In genomic region chr6:127266892-127267741, GRCh38 we compare ENCODE assay signal across 1 cellular context.
TF ChIP-seq lines count a peak whose summit lies in the region.

No MANE protein-coding gene starts in this region.

TF ChIP-seq in HepG2, 621 proteins besides CTCF, POLR2A, EP300 and RAD21 (continued from another document and continues in another):
- TF ChIP-seq PBX3 (CRISPR knock-in tag; IDR thresholded peaks at IDR 0.05; ENCODE audit: borderline replicate concordance): no peak
- TF ChIP-seq, protein P1, sequence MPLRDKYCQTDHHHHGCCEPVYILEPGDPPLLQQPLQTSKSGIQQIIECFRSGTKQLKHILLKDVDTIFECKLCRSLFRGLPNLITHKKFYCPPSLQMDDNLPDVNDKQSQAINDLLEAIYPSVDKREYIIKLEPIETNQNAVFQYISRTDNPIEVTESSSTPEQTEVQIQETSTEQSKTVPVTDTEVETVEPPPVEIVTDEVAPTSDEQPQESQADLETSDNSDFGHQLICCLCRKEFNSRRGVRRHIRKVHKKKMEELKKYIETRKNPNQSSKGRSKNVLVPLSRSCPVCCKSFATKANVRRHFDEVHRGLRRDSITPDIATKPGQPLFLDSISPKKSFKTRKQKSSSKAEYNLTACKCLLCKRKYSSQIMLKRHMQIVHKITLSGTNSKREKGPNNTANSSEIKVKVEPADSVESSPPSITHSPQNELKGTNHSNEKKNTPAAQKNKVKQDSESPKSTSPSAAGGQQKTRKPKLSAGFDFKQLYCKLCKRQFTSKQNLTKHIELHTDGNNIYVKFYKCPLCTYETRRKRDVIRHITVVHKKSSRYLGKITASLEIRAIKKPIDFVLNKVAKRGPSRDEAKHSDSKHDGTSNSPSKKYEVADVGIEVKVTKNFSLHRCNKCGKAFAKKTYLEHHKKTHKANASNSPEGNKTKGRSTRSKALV (CRISPR knock-in tag; IDR thresholded peaks at IDR 0.05): peak; percentile 28; the same call in 1 of the 2 replicates
- peak; percentile 81 for TF ChIP-seq ZBTB7B (CRISPR knock-in tag; IDR thresholded peaks at IDR 0.05)
- TF ChIP-seq HNF1A (IDR thresholded peaks at IDR 0.05; ENCODE audit: low read depth): no peak
- peak; percentile 57; the same call in 1 of the 2 replicates for TF ChIP-seq HNF1A (CRISPR knock-in tag; IDR thresholded peaks at IDR 0.05; ENCODE audit: borderline replicate concordance)
- peak; percentile 43; the same call in 1 of the 2 replicates for TF ChIP-seq HDAC2 (CRISPR knock-in tag; IDR thresholded peaks at IDR 0.05)
- peak; percentile 70; the same call in 1 of the 2 replicates for TF ChIP-seq BRD4 (CRISPR knock-in tag; IDR thresholded peaks at IDR 0.05)
- 0 out of 2 replicates have a peak, but pooled peaks have one; percentile 16 for TF ChIP-seq REL (CRISPR knock-in tag; conservative IDR thresholded peaks at IDR 0.05)
- TF ChIP-seq TBX2 (CRISPR knock-in tag; IDR thresholded peaks at IDR 0.05; ENCODE audit: borderline replicate concordance): peak; percentile 76
- peak; percentile 14 for TF ChIP-seq RBM22 (optimal IDR thresholded peaks at IDR 0.05; ENCODE audit: low read length)
- 0 out of 2 replicates have a peak, but pooled peaks have one; percentile 34 for TF ChIP-seq HMG20B (CRISPR knock-in tag; conservative IDR thresholded peaks at IDR 0.05)
- TF ChIP-seq RBFOX2 (IDR thresholded peaks at IDR 0.05; ENCODE audit: low read depth, low read length): peak; percentile 99
- TF ChIP-seq ZNF143 (CRISPR knock-in tag; IDR thresholded peaks at IDR 0.05): no peak
- peak; percentile 77 for TF ChIP-seq ZNF547 (CRISPR knock-in tag; IDR thresholded peaks at IDR 0.05)
- peak; percentile 73; the same call in 1 of the 2 replicates for TF ChIP-seq ZNF34 (CRISPR knock-in tag; IDR thresholded peaks at IDR 0.05; ENCODE audit: borderline replicate concordance)
- no peak for TF ChIP-seq REXO4 (CRISPR knock-in tag; IDR thresholded peaks at IDR 0.05; ENCODE audit: borderline replicate concordance)
- no peak for TF ChIP-seq TEAD2 (CRISPR knock-in tag; IDR thresholded peaks at IDR 0.05)
- peak; percentile 58; the same call in 1 of the 2 replicates for TF ChIP-seq ZNF180 (CRISPR knock-in tag; IDR thresholded peaks at IDR 0.05; ENCODE audit: borderline replicate concordance, low read depth)
- peak; percentile 54 for TF ChIP-seq AGO1 (IDR thresholded peaks at IDR 0.05; ENCODE audit: low read depth, low read length, poor library complexity, severe bottlenecking)
- TF ChIP-seq, protein P2, sequence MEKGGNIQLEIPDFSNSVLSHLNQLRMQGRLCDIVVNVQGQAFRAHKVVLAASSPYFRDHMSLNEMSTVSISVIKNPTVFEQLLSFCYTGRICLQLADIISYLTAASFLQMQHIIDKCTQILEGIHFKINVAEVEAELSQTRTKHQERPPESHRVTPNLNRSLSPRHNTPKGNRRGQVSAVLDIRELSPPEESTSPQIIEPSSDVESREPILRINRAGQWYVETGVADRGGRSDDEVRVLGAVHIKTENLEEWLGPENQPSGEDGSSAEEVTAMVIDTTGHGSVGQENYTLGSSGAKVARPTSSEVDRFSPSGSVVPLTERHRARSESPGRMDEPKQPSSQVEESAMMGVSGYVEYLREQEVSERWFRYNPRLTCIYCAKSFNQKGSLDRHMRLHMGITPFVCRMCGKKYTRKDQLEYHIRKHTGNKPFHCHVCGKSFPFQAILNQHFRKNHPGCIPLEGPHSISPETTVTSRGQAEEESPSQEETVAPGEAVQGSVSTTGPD (CRISPR knock-in tag; IDR thresholded peaks at IDR 0.05): no peak
- no peak for TF ChIP-seq ZFP36L1 (CRISPR knock-in tag; IDR thresholded peaks at IDR 0.05)
- TF ChIP-seq RERE (CRISPR knock-in tag; IDR thresholded peaks at IDR 0.05; ENCODE audit: low read depth): no peak
- peak; percentile 90; the same call in 1 of the 2 replicates for TF ChIP-seq ZNF788 (CRISPR knock-in tag; IDR thresholded peaks at IDR 0.05; ENCODE audit: borderline replicate concordance)
- TF ChIP-seq JUN (CRISPR knock-in tag; IDR thresholded peaks at IDR 0.05): 0 out of 2 replicates have a peak, but pooled peaks have one; percentile 6
- TF ChIP-seq, protein P3, sequence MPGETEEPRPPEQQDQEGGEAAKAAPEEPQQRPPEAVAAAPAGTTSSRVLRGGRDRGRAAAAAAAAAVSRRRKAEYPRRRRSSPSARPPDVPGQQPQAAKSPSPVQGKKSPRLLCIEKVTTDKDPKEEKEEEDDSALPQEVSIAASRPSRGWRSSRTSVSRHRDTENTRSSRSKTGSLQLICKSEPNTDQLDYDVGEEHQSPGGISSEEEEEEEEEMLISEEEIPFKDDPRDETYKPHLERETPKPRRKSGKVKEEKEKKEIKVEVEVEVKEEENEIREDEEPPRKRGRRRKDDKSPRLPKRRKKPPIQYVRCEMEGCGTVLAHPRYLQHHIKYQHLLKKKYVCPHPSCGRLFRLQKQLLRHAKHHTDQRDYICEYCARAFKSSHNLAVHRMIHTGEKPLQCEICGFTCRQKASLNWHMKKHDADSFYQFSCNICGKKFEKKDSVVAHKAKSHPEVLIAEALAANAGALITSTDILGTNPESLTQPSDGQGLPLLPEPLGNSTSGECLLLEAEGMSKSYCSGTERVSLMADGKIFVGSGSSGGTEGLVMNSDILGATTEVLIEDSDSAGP (CRISPR knock-in tag; IDR thresholded peaks at IDR 0.05; ENCODE audit: borderline replicate concordance): peak; percentile 93
- no peak for TF ChIP-seq ZNF549 (CRISPR knock-in tag; IDR thresholded peaks at IDR 0.05)
- no peak for TF ChIP-seq ZNF672 (CRISPR knock-in tag; IDR thresholded peaks at IDR 0.05)
- peak; percentile 93 for TF ChIP-seq THAP7 (CRISPR knock-in tag; IDR thresholded peaks at IDR 0.05)
- TF ChIP-seq, protein P4, sequence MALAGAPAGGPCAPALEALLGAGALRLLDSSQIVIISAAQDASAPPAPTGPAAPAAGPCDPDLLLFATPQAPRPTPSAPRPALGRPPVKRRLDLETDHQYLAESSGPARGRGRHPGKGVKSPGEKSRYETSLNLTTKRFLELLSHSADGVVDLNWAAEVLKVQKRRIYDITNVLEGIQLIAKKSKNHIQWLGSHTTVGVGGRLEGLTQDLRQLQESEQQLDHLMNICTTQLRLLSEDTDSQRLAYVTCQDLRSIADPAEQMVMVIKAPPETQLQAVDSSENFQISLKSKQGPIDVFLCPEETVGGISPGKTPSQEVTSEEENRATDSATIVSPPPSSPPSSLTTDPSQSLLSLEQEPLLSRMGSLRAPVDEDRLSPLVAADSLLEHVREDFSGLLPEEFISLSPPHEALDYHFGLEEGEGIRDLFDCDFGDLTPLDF (CRISPR knock-in tag; IDR thresholded peaks at IDR 0.05): no peak; the same call in none of the 2 replicates
- TF ChIP-seq RBAK (CRISPR knock-in tag; IDR thresholded peaks at IDR 0.05): no peak
- TF ChIP-seq ADNP (CRISPR knock-in tag; IDR thresholded peaks at IDR 0.05): no peak
- peak; percentile 85 for TF ChIP-seq GMEB1 (CRISPR knock-in tag; IDR thresholded peaks at IDR 0.05; ENCODE audit: borderline replicate concordance)
